24 cellular contexts compared by ENCODE assay signal in the genomic region with DNA sequence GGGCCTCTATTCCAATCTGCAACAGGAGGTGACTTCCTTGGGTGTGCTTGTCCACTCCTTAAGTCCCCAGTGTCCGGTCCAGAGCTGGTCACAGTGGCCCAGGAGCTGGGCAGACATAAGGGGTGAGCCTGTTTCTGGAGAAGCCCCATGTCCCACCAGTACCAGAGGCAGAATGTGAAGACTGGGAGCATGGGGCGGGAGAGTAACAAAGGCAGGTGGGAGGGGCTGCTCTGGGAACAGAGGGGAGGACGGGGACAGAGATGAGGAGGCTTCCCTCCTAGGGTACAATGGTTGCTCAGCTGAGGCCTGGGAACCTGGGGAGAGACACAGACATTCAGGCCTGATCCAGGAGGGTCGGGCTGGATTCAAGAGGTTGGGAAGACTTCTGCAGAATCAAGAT.
A peak's percentile ranks its signal among the peaks of the same experiment; 100 is the strongest.
DNase-seq lines count a peak whose midpoint lies in the region; TF ChIP-seq lines count a peak whose summit lies in the region.
"Had no signal": no experiment of that assay in that cellular context is flagged by ENCODE, and none has a peak within 500 bp of the region (broad histone marks: within the 10 kb centered on the region; RNA-seq: fewer than 3 reads in every experiment).

No MANE protein-coding gene starts in this region.

- peaks cover 17% of the 10 kb centered on the region for H3K4me1 Mint-ChIP-seq in activated naive CD4-positive, alpha-beta T cell treated with anti-CD3 and anti-CD28 coated beads for 36 hours (ENCODE audit: low read depth)
- no peaks in the 10 kb centered on the region for H3K4me1 Mint-ChIP-seq in progenitor cell of endocrine pancreas (ENCODE audit: low read depth)
- H3K4me1 Mint-ChIP-seq: central memory CD8-positive, alpha-beta T cell had no signal

- H3K27ac Mint-ChIP-seq in activated naive CD4-positive, alpha-beta T cell treated with anti-CD3 and anti-CD28 coated beads for 36 hours: peak overlapping the region; percentile 59
- peak overlapping the region; percentile 54 for H3K27ac Mint-ChIP-seq in progenitor cell of endocrine pancreas
- H3K27ac Mint-ChIP-seq: dendritic cell treated with granulocyte-macrophage colony-stimulating factor and Interleukin-4, amounts not matched to agents 40 ng/mL and 50 ng/mL, for 4 days had no signal

- H3K36me3 Mint-ChIP-seq in activated naive CD4-positive, alpha-beta T cell treated with anti-CD3 and anti-CD28 coated beads for 36 hours (ENCODE audit: low read depth): no peaks in the 10 kb centered on the region
- H3K36me3 Mint-ChIP-seq in progenitor cell of endocrine pancreas (ENCODE audit: insufficient read depth): no peaks in the 10 kb centered on the region
- H3K36me3 Mint-ChIP-seq: CD4-positive, alpha-beta memory T cell had no signal

- CTCF ChIA-PET in activated naive CD4-positive, alpha-beta T cell treated with anti-CD3 and anti-CD28 coated beads for 36 hours (lab: Charles Lee): interaction anchor here (1.1 kb wide), 1 partner anchor 12 kb away, joined by 3 read pairs; no protein-coding TSS in a partner anchor

- no peaks in the 10 kb centered on the region for H3K27me3 Mint-ChIP-seq in activated naive CD4-positive, alpha-beta T cell treated with anti-CD3 and anti-CD28 coated beads for 36 hours (ENCODE audit: low read depth)
- H3K27me3 Mint-ChIP-seq in progenitor cell of endocrine pancreas: peaks cover 36% of the 10 kb centered on the region

- no peak for TF ChIP-seq CTCF in progenitor cell of endocrine pancreas (IDR thresholded peaks at IDR 0.05; ENCODE audit: unreplicated experiment)

- DNase-seq in activated naive CD4-positive, alpha-beta T cell treated with anti-CD3 and anti-CD28 coated beads for 36 hours: no peak
- no peak for DNase-seq in activated naive CD4-positive, alpha-beta T cell treated with Interleukin-2 at 50 U/mL for 16 hours
- DNase-seq in NCI-H82 treated with DMSO at 0.1 percent for 48 hours (lab: John Stamatoyannopoulos, UW; ENCODE audit: unreplicated experiment): peak; percentile 93
- peak; percentile 59 for DNase-seq in ecto neural progenitor cell (ENCODE audit: low spot score)
- DNase-seq in progenitor cell of endocrine pancreas (ENCODE audit: low spot score, unreplicated experiment): no peak
- DNase-seq in effector CD4-positive, alpha-beta T cell: no peak
- no peak for DNase-seq in GM19240 (ENCODE audit: insufficient read length, low spot score)
- no peak for DNase-seq in GDM1 (lab: John Stamatoyannopoulos, UW)
- DNase-seq: activated CD4-positive, alpha-beta T cell treated with anti-CD3 and anti-CD28 coated beads, Interleukin-2, amount 10 ng/mL, durations not matched to agents 7 days and 5 days; body of pancreas; CD4-positive, alpha-beta memory T cell; foreskin fibroblast; GOT3; heart left ventricle; KBM-7; kidney; left ventricle myocardium superior; NCI-H2029; NCI-H526; Right ventricle myocardium superior; stimulated activated CD4-positive, alpha-beta T cell treated with anti-CD3 and anti-CD28 coated beads, Interleukin-12 subunit alpha, Interleukin-12 subunit beta, amount 100 ng/mL, for 4 hours; trophoblast cell had no signal

- intact Hi-C loops in activated naive CD4-positive, alpha-beta T cell treated with anti-CD3 and anti-CD28 coated beads for 36 hours (cut with micrococcal nuclease): no loop called here

- H3K4me3 Mint-ChIP-seq in activated naive CD4-positive, alpha-beta T cell treated with anti-CD3 and anti-CD28 coated beads for 36 hours: no peak overlapping the region
- no peak overlapping the region for H3K4me3 Mint-ChIP-seq in progenitor cell of endocrine pancreas (ENCODE audit: low read depth)
- H3K4me3 Mint-ChIP-seq: activated CD4-positive, alpha-beta T cell treated with anti-CD3 and anti-CD28 coated beads, Interleukin-2, amount 10 ng/mL, durations not matched to agents 7 days and 5 days; CD4-positive, alpha-beta memory T cell; central memory CD8-positive, alpha-beta T cell; dendritic cell treated with granulocyte-macrophage colony-stimulating factor and Interleukin-4, amounts not matched to agents 40 ng/mL and 50 ng/mL, for 4 days had no signal

- no peaks in the 10 kb centered on the region for H3K9me3 Mint-ChIP-seq in activated naive CD4-positive, alpha-beta T cell treated with anti-CD3 and anti-CD28 coated beads for 36 hours
- no peaks in the 10 kb centered on the region for H3K9me3 Mint-ChIP-seq in progenitor cell of endocrine pancreas (ENCODE audit: low read depth)
- H3K9me3 Mint-ChIP-seq: activated CD4-positive, alpha-beta T cell treated with anti-CD3 and anti-CD28 coated beads, Interleukin-2, amount 10 ng/mL, durations not matched to agents 7 days and 5 days; CD4-positive, alpha-beta memory T cell; central memory CD8-positive, alpha-beta T cell; dendritic cell treated with granulocyte-macrophage colony-stimulating factor and Interleukin-4, amounts not matched to agents 40 ng/mL and 50 ng/mL, for 4 days had no signal

Comparison
In these comparisons a context has a peak if more than half of its experiments do, and no peak if none do; other contexts are left out.
1. DNase-seq: peak in NCI-H82 treated with DMSO at 0.1 percent for 48 hours (single experiment) and ecto neural progenitor cell (single experiment); none in activated naive CD4-positive, alpha-beta T cell treated with anti-CD3 and anti-CD28 coated beads for 36 hours (single experiment), activated naive CD4-positive, alpha-beta T cell treated with Interleukin-2 at 50 U/mL for 16 hours (single experiment), progenitor cell of endocrine pancreas (single experiment), effector CD4-positive, alpha-beta T cell (single experiment), GM19240 (single experiment) and GDM1 (single experiment).